24 cellular contexts compared by ENCODE assay signal in the genomic region with DNA sequence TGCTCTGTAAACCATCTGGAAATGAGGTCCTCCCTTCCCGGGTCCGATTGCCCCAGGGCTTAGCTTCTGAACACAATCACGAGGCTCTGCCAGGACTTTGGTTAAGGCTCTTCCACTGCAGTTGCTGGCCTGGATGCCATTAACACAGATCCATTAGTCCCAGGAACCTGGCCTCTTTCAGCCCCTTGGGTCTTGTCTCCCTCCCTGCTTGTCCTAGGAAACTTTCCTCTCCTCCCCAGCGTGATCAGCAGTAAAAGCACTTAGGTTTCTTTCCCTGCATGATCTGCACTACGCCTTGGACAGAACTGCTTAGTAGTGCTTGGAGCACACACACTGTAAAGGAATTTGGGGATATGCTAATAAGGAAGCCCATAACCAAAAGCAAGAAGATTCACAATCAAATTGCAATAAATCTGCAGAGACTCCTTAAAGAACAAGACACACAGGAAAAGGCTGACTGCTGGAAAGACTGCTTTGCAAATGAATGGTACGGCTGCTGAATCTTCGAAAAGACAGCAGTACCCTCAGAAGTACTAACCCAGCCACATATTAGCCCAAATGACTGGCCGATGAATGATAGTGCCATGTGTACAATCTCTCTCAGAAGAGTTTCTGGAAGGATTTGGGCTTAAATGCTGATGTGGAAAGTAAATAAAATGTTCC.
DNase-seq lines count a peak whose midpoint lies in the region; ATAC-seq and TF ChIP-seq lines count a peak whose summit lies in the region.
"Had no signal": no experiment of that assay in that cellular context is flagged by ENCODE, and none has a peak within 500 bp of the region (broad histone marks: within the 10 kb centered on the region; RNA-seq: fewer than 3 reads in every experiment).

No MANE protein-coding gene starts in this region.

- H3K9me3 Mint-ChIP-seq in activated CD4-positive, alpha-beta T cell treated with anti-CD3 and anti-CD28 coated beads, Interleukin-2, amount 10 ng/mL, durations not matched to agents 7 days and 5 days = no peaks in the 10 kb centered on the region
- H3K9me3 Mint-ChIP-seq: activated CD4-positive, alpha-beta T cell treated with anti-CD3 and anti-CD28 coated beads, Interleukin-2, amount 10 ng/mL, durations not matched to agents 24 days and 14 days; activated naive CD4-positive, alpha-beta T cell treated with anti-CD3 and anti-CD28 coated beads, Interleukin-2, amount 50 U/mL, for 72 hours; activated T-helper 1 cell treated with anti-CD3 and anti-CD28 coated beads, Interleukin-12 subunit alpha, Interleukin-12 subunit beta, Interleukin-2, Interleukin-4 antibody, amounts not matched to agents 30 ng/mL and 10 ng/mL and 1 ng/mL, durations not matched to agents 14 hours and 24 hours and 36 hours; nephron progenitor cell had no signal

- peaks cover 2% of the 10 kb centered on the region for H3K4me1 ChIP-seq in NT2/D1 (ENCODE audit: insufficient read depth, insufficient read length)
- peaks cover 4% of the 10 kb centered on the region for H3K4me1 ChIP-seq in endocrine pancreas (ENCODE audit: control insufficient read depth, insufficient read depth, low read length)
- H3K4me1 ChIP-seq: left lung, sigmoid colon had no signal

- H3K9me3 ChIP-seq in NT2/D1 (ENCODE audit: insufficient read depth, low read length) (no peaks in the 10 kb centered on the region), endocrine pancreas (ENCODE audit: control insufficient read depth, low read length) (no peaks in the 10 kb centered on the region)
- H3K9me3 ChIP-seq: left lung, sigmoid colon had no signal

- H3K36me3 ChIP-seq in NT2/D1 (ENCODE audit: insufficient read depth, insufficient read length, low read length) (no peaks in the 10 kb centered on the region), endocrine pancreas (ENCODE audit: control insufficient read depth, insufficient read depth, low read length) (no peaks in the 10 kb centered on the region)
- H3K36me3 ChIP-seq: left lung, sigmoid colon had no signal

- in situ Hi-C loops in GM13977 (cut with MboI; ENCODE audit: low pct_unique_long_range_greater_than_20kb, low sequenced_read_pairs, unreplicated experiment) = no loop called here

- no peaks in the 10 kb centered on the region for H3K27me3 Mint-ChIP-seq in activated CD4-positive, alpha-beta T cell treated with anti-CD3 and anti-CD28 coated beads, Interleukin-2, amount 10 ng/mL, durations not matched to agents 7 days and 5 days
- H3K27me3 Mint-ChIP-seq: activated CD4-positive, alpha-beta T cell treated with anti-CD3 and anti-CD28 coated beads, Interleukin-2, amount 10 ng/mL, durations not matched to agents 24 days and 14 days had no signal

- no peaks in the 10 kb centered on the region for H3K27me3 ChIP-seq in NT2/D1 (ENCODE audit: insufficient read depth, insufficient read length)
- no peaks in the 10 kb centered on the region for H3K27me3 ChIP-seq in endocrine pancreas (ENCODE audit: control insufficient read depth, insufficient read depth, low read length)
- H3K27me3 ChIP-seq: left lung, sigmoid colon had no signal

- CTCF ChIA-PET in activated CD4-positive, alpha-beta T cell treated with anti-CD3 and anti-CD28 coated beads, Interleukin-2, amount 10 ng/mL, durations not matched to agents 7 days and 5 days (lab: Charles Lee) = interaction anchor here (0.6 kb wide), 1 partner anchor 1073 kb away, joined by 3 read pairs; no protein-coding TSS in a partner anchor

- H3K36me3 Mint-ChIP-seq in activated CD4-positive, alpha-beta T cell treated with anti-CD3 and anti-CD28 coated beads, Interleukin-2, amount 10 ng/mL, durations not matched to agents 7 days and 5 days (ENCODE audit: low read depth) = no peaks in the 10 kb centered on the region
- H3K36me3 Mint-ChIP-seq: activated naive CD4-positive, alpha-beta T cell treated with anti-CD3 and anti-CD28 coated beads, Interleukin-2, amount 50 U/mL, for 72 hours had no signal

- H3K4me3 ChIP-seq in NT2/D1 (ENCODE audit: insufficient read length, low read depth) = no peak overlapping the region
- peak overlapping the region; percentile 22 for H3K4me3 ChIP-seq in endocrine pancreas (ENCODE audit: control insufficient read depth, insufficient read depth, low read length)
- H3K4me3 ChIP-seq: left lung, sigmoid colon had no signal

- H3K9ac ChIP-seq in NT2/D1 (ENCODE audit: insufficient read length, low read depth) (no peak overlapping the region), endocrine pancreas (ENCODE audit: control insufficient read depth, insufficient read depth, low read length) (no peak overlapping the region)

- ATAC-seq in GM18870 (IDR thresholded peaks at IDR 0.05; ENCODE audit: unreplicated experiment) = no peak
- no peak for ATAC-seq in HG03565 (IDR thresholded peaks at IDR 0.05; ENCODE audit: unreplicated experiment)
- ATAC-seq: activated naive CD4-positive, alpha-beta T cell treated with anti-CD3 and anti-CD28 coated beads, Interleukin-2, amount 50 U/mL, for 72 hours; esophagus mucosa; left lung had no signal

- H3K27ac Mint-ChIP-seq in activated CD4-positive, alpha-beta T cell treated with anti-CD3 and anti-CD28 coated beads, Interleukin-2, amount 10 ng/mL, durations not matched to agents 7 days and 5 days = no peak overlapping the region
- H3K27ac Mint-ChIP-seq: activated CD4-positive, alpha-beta T cell treated with anti-CD3 and anti-CD28 coated beads, Interleukin-2, amount 10 ng/mL, durations not matched to agents 24 days and 14 days; activated naive CD4-positive, alpha-beta T cell treated with anti-CD3 and anti-CD28 coated beads, Interleukin-2, amount 50 U/mL, for 72 hours; activated T-helper 1 cell treated with anti-CD3 and anti-CD28 coated beads, Interleukin-12 subunit alpha, Interleukin-12 subunit beta, Interleukin-2, Interleukin-4 antibody, amounts not matched to agents 30 ng/mL and 10 ng/mL and 1 ng/mL, durations not matched to agents 14 hours and 24 hours and 36 hours; nephron progenitor cell had no signal

- POLR2A ChIA-PET in activated CD4-positive, alpha-beta T cell treated with anti-CD3 and anti-CD28 coated beads, Interleukin-2, amount 10 ng/mL, durations not matched to agents 7 days and 5 days (lab: Charles Lee) = no interaction called here

- no peaks in the 10 kb centered on the region for H3K4me1 Mint-ChIP-seq in activated CD4-positive, alpha-beta T cell treated with anti-CD3 and anti-CD28 coated beads, Interleukin-2, amount 10 ng/mL, durations not matched to agents 7 days and 5 days
- H3K4me1 Mint-ChIP-seq: activated CD4-positive, alpha-beta T cell treated with anti-CD3 and anti-CD28 coated beads, Interleukin-2, amount 10 ng/mL, durations not matched to agents 24 days and 14 days had no signal

- DNase-seq in EL (peak; percentile 52), NT2/D1 (ENCODE audit: low read depth, low spot score) (peak; percentile 6), kidney tubule cell (ENCODE audit: low spot score) (peak; percentile 3), GM13977 (ENCODE audit: low spot score) (no peak)
- DNase-seq in activated CD4-positive, alpha-beta T cell treated with anti-CD3 and anti-CD28 coated beads, Interleukin-2, amount 10 ng/mL, durations not matched to agents 7 days and 5 days = no peak
- DNase-seq: activated CD4-positive, alpha-beta T cell treated with anti-CD3 and anti-CD28 coated beads, Interleukin-2, amount 10 ng/mL, durations not matched to agents 24 days and 14 days; effector CD4-positive, alpha-beta T cell; GDM1; Kasumi-1; left lung; NCI-H1048; NCI-H2029 treated with DMSO at 0.1 percent for 48 hours; NCI-H226; NCI-H774; nephron progenitor cell; SHP77 treated with DMSO at 0.1 percent for 48 hours; sigmoid colon; substantia nigra had no signal

- no peak for TF ChIP-seq CTCF in GM13977 (IDR thresholded peaks at IDR 0.05; ENCODE audit: extremely low read depth, insufficient read depth, missing control alignments)

- no peak overlapping the region for H3K4me3 Mint-ChIP-seq in activated CD4-positive, alpha-beta T cell treated with anti-CD3 and anti-CD28 coated beads, Interleukin-2, amount 10 ng/mL, durations not matched to agents 7 days and 5 days
- H3K4me3 Mint-ChIP-seq: activated CD4-positive, alpha-beta T cell treated with anti-CD3 and anti-CD28 coated beads, Interleukin-2, amount 10 ng/mL, durations not matched to agents 24 days and 14 days; activated T-helper 1 cell treated with anti-CD3 and anti-CD28 coated beads, Interleukin-12 subunit alpha, Interleukin-12 subunit beta, Interleukin-2, Interleukin-4 antibody, amounts not matched to agents 30 ng/mL and 10 ng/mL and 1 ng/mL, durations not matched to agents 14 hours and 24 hours and 36 hours; nephron progenitor cell had no signal

Comparison
In these comparisons a context has a peak if more than half of its experiments do, and no peak if none do; other contexts are left out.
1. DNase-seq: peak in EL (single experiment), NT2/D1 (single experiment) and kidney tubule cell (single experiment); none in activated CD4-positive, alpha-beta T cell treated with anti-CD3 and anti-CD28 coated beads, Interleukin-2, amount 10 ng/mL, durations not matched to agents 7 days and 5 days (single experiment) and GM13977 (single experiment).